ENCODE assay signal across 18 cellular contexts in genomic region chr16:86100205-86101134, GRCh38.
DNase-seq lines count a peak whose midpoint lies in the region; ATAC-seq and TF ChIP-seq lines count a peak whose summit lies in the region.
"Had no signal": no experiment of that assay in that cellular context is flagged by ENCODE, and none has a peak within 500 bp of the region (broad histone marks: within the 10 kb centered on the region; RNA-seq: fewer than 3 reads in every experiment).

No MANE protein-coding gene starts in this region.

- TF ChIP-seq CTCF in BJ (IDR thresholded peaks at IDR 0.05; ENCODE audit: insufficient read depth, low read depth, low read length) = no peak
- no peak for TF ChIP-seq CTCF in smooth muscle cell (IDR thresholded peaks at IDR 0.05; ENCODE audit: borderline replicate concordance, insufficient read depth, poor library complexity, severe bottlenecking)

- peak overlapping the region; percentile 39 for H2AFZ ChIP-seq in smooth muscle cell (ENCODE audit: low read depth)

- H3F3A ChIP-seq in smooth muscle cell (ENCODE audit: low read depth) = no peaks in the 10 kb centered on the region

- H3K9ac ChIP-seq in smooth muscle cell (ENCODE audit: low read depth) = no peak overlapping the region

- no peak overlapping the region for H3K27ac ChIP-seq in SJCRH30
- H3K27ac ChIP-seq in smooth muscle cell (ENCODE audit: low read depth) = peak overlapping the region; percentile 23
- H3K27ac ChIP-seq: dorsolateral prefrontal cortex had no signal

- no peak for ATAC-seq in HG02678 (IDR thresholded peaks at IDR 0.05; ENCODE audit: unreplicated experiment)

- DNase-seq in BJ (ENCODE audit: low read depth) (peak; percentile 0), SJCRH30 (peak; percentile 30 to 48), iris pigment epithelial cell (ENCODE audit: low read depth) (peak; percentile 30), smooth muscle cell (lab: John Stamatoyannopoulos, UW; ENCODE audit: unreplicated experiment) (peak; percentile 27), DMS 273 (lab: John Stamatoyannopoulos, UW; ENCODE audit: unreplicated experiment) (no peak)
- no peak for DNase-seq in stimulated activated naive CD4-positive, alpha-beta T cell (lab: John Stamatoyannopoulos, UW)
- DNase-seq: activated CD4-positive, alpha-beta T cell treated with anti-CD3 and anti-CD28 coated beads for 1 hour; DMS79 treated with DMSO at 0.1 percent for 48 hours; foreskin melanocyte; hippocampal formation; NCI-H1092 treated with DMSO at 0.1 percent for 48 hours; NCI-H2081; NCI-H345; OCI-M1; SHP77; stimulated activated CD4-positive, alpha-beta T cell treated with anti-CD3 and anti-CD28 coated beads, Interleukin-12 subunit alpha, Interleukin-12 subunit beta, amount 100 ng/mL, for 4 hours had no signal

- H3K4me3 ChIP-seq in BJ (ENCODE audit: low read depth, low read length) (no peak overlapping the region), SJCRH30 (peak overlapping the region; percentile 5; the same call in 1 of the 2 replicates), smooth muscle cell (no peak overlapping the region)
- H3K4me3 ChIP-seq: dorsolateral prefrontal cortex had no signal

- no peaks in the 10 kb centered on the region for H4K20me1 ChIP-seq in smooth muscle cell (ENCODE audit: low read depth)

- no peaks in the 10 kb centered on the region for H3K79me2 ChIP-seq in smooth muscle cell (ENCODE audit: low read depth)

- H3K36me3 ChIP-seq in BJ (ENCODE audit: control insufficient read depth, insufficient read depth, low read length) (no peaks in the 10 kb centered on the region), SJCRH30 (no peaks in the 10 kb centered on the region), smooth muscle cell (ENCODE audit: low read depth) (peaks cover 3% of the 10 kb centered on the region)

- POLR2A ChIA-PET in BJ (lab: Charles Lee) = no interaction called here

- H3K27me3 ChIP-seq in BJ (ENCODE audit: control insufficient read depth, insufficient read depth, low read length) (peaks cover 7% of the 10 kb centered on the region), SJCRH30 (no peaks in the 10 kb centered on the region), smooth muscle cell (ENCODE audit: low read depth) (no peaks in the 10 kb centered on the region)

- peak overlapping the region; percentile 78 for H3K4me2 ChIP-seq in smooth muscle cell

- H3K9me3 ChIP-seq in SJCRH30 (replicated peaks) (no peaks in the 10 kb centered on the region), smooth muscle cell (replicated peaks; ENCODE audit: low read depth) (no peaks in the 10 kb centered on the region)

- H3K4me1 ChIP-seq in SJCRH30 (no peaks in the 10 kb centered on the region), smooth muscle cell (ENCODE audit: low read depth) (no peaks in the 10 kb centered on the region)

- CTCF ChIA-PET in BJ (lab: Yijun Ruan, JAX) = no interaction called here

- WGBS in smooth muscle cell (ENCODE audit: low lambda C conversion rate) = 50% methylated on average over 11 of the region's 11 CpGs

Comparison
In these comparisons a context has a peak if more than half of its experiments do, and no peak if none do; other contexts are left out.
1. DNase-seq: peak in BJ (single experiment), SJCRH30 (2 of 2), iris pigment epithelial cell (single experiment) and smooth muscle cell (single experiment); none in DMS 273 (single experiment) and stimulated activated naive CD4-positive, alpha-beta T cell (0 of 6).